1 cellular context compared by ENCODE assay signal in the genomic region with DNA sequence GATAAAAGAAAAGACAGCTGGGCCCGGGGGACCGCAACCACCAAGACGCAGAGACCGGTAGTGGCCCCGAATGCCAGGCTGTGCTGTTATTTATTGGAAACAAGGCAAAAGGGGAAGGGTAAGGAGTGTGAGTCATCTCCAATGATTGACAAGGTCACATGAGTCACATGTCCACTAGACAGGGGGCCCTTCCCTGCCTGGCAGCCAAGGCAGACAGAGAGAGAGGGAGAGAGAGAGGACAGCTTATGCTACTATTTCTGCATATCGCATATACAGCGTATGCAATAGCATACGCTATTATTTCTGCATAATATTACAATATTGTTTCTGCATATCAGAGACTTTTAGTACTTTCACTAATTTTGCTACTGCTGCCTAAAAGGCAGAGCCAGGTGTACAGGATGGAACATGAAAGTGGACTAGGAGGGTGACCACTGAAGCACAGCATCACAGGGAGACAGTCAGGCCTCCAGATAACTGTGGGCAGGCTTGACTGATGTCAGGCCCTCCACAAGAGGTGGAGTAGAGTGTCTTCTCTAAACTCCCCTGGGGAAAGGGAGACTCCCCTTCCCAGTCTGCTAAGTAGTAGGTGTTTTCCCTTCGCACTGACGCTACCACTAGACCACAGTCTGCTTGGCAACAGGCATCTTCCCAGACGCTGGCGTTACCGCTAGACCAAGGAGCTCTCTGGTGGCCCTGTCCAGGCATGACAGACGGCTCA.
A peak's percentile ranks its signal among the peaks of the same experiment; 100 is the strongest.
TF ChIP-seq lines count a peak whose summit lies in the region.

No MANE protein-coding gene starts in this region.

TF ChIP-seq in K562, 482 proteins besides CTCF, POLR2A, EP300 and RAD21 (continued from another document and continues in another):
- TF ChIP-seq PBX2 (CRISPR knock-in tag; IDR thresholded peaks at IDR 0.05; ENCODE audit: low read depth) (peak; percentile 47), PBX2 (tag; conservative IDR thresholded peaks at IDR 0.05; ENCODE audit: low read depth) (peak; percentile 82), ATF7 (IDR thresholded peaks at IDR 0.05) (peak; percentile 50; the same call in 1 of the 2 replicates), RAD51 (IDR thresholded peaks at IDR 0.05; ENCODE audit: borderline replicate concordance, low read depth) (peak; percentile 64), SPI1 (IDR thresholded peaks at IDR 0.05; ENCODE audit: borderline replicate concordance, low read depth, low read length) (peak; percentile 44; the same call in 1 of the 2 replicates), TCF7L2 (IDR thresholded peaks at IDR 0.05; ENCODE audit: low read depth, low read length) (no peak), SRSF3 (IDR thresholded peaks at IDR 0.05; ENCODE audit: insufficient read depth, low read length) (no peak), BRF1 (IDR thresholded peaks at IDR 0.05; ENCODE audit: borderline replicate concordance, extremely low read depth, insufficient read length) (no peak), RB1 (IDR thresholded peaks at IDR 0.05; ENCODE audit: low read depth) (no peak), CXXC5 (CRISPR knock-in tag; IDR thresholded peaks at IDR 0.05) (no peak), ZBTB33 (CRISPR knock-in tag; IDR thresholded peaks at IDR 0.05) (peak; percentile 97), USF1 (CRISPR knock-in tag; IDR thresholded peaks at IDR 0.05) (peak; percentile 85), ZNF174 (CRISPR knock-in tag; IDR thresholded peaks at IDR 0.05) (no peak), VEZF1 (CRISPR knock-in tag; IDR thresholded peaks at IDR 0.05) (peak; percentile 30; the same call in 1 of the 2 replicates), GATA2 (CRISPR knock-in tag; IDR thresholded peaks at IDR 0.05) (no peak), SMAD4 (CRISPR knock-in tag; conservative IDR thresholded peaks at IDR 0.05) (peak; percentile 62; the same call in 1 of the 2 replicates), MEIS2 (IDR thresholded peaks at IDR 0.05; ENCODE audit: partially characterized antibody) (peak; percentile 93), JUND (IDR thresholded peaks at IDR 0.05; ENCODE audit: borderline replicate concordance, low read depth, low read length) (peak; percentile 91), JUND (tag; IDR thresholded peaks at IDR 0.05; ENCODE audit: borderline replicate concordance, low read depth, low read length) (peak; percentile 87), KLF6 (CRISPR knock-in tag; IDR thresholded peaks at IDR 0.05; ENCODE audit: borderline replicate concordance) (no peak), JUN (IDR thresholded peaks at IDR 0.05; ENCODE audit: borderline replicate concordance, low read depth, low read length) (peak; percentile 79), JUN (CRISPR knock-in tag; IDR thresholded peaks at IDR 0.05; ENCODE audit: borderline replicate concordance) (no peak), PKNOX1 (IDR thresholded peaks at IDR 0.05) (peak; percentile 95), ARID1B (IDR thresholded peaks at IDR 0.05) (peak; percentile 55), ZMIZ1 (IDR thresholded peaks at IDR 0.05; ENCODE audit: low read depth in 2 of 2, low read length in 2 of 2) (no peak), ATF3 (IDR thresholded peaks at IDR 0.05) (peak; percentile 91), ATF3 (CRISPR knock-in tag; conservative IDR thresholded peaks at IDR 0.05) (peak; percentile 75; the same call in 1 of the 2 replicates), ZNF263 (CRISPR knock-in tag; IDR thresholded peaks at IDR 0.05; ENCODE audit: borderline replicate concordance) (no peak), NR2C2 (CRISPR knock-in tag; IDR thresholded peaks at IDR 0.05) (no peak), NR2C2 (tag; IDR thresholded peaks at IDR 0.05) (peak; percentile 45), HES1 (IDR thresholded peaks at IDR 0.05; ENCODE audit: low read depth) (no peak), EWSR1 (IDR thresholded peaks at IDR 0.05; ENCODE audit: borderline replicate concordance, low read depth, partially characterized antibody) (no peak), DPF2 (IDR thresholded peaks at IDR 0.05) (0 out of 2 replicates have a peak, but pooled peaks have one; percentile 50), CAMTA2 (CRISPR knock-in tag; conservative IDR thresholded peaks at IDR 0.05) (no peak), FOXA1 (IDR thresholded peaks at IDR 0.05; ENCODE audit: borderline replicate concordance) (no peak), EZH2 (IDR thresholded peaks at IDR 0.05; ENCODE audit: borderline replicate concordance, low read depth, low read length) (no peak)
- TF ChIP-seq, protein P1, sequence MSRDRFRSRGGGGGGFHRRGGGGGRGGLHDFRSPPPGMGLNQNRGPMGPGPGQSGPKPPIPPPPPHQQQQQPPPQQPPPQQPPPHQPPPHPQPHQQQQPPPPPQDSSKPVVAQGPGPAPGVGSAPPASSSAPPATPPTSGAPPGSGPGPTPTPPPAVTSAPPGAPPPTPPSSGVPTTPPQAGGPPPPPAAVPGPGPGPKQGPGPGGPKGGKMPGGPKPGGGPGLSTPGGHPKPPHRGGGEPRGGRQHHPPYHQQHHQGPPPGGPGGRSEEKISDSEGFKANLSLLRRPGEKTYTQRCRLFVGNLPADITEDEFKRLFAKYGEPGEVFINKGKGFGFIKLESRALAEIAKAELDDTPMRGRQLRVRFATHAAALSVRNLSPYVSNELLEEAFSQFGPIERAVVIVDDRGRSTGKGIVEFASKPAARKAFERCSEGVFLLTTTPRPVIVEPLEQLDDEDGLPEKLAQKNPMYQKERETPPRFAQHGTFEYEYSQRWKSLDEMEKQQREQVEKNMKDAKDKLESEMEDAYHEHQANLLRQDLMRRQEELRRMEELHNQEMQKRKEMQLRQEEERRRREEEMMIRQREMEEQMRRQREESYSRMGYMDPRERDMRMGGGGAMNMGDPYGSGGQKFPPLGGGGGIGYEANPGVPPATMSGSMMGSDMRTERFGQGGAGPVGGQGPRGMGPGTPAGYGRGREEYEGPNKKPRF (IDR thresholded peaks at IDR 0.05; ENCODE audit: low read depth, low read length) = no peak
- TF ChIP-seq, protein P2, sequence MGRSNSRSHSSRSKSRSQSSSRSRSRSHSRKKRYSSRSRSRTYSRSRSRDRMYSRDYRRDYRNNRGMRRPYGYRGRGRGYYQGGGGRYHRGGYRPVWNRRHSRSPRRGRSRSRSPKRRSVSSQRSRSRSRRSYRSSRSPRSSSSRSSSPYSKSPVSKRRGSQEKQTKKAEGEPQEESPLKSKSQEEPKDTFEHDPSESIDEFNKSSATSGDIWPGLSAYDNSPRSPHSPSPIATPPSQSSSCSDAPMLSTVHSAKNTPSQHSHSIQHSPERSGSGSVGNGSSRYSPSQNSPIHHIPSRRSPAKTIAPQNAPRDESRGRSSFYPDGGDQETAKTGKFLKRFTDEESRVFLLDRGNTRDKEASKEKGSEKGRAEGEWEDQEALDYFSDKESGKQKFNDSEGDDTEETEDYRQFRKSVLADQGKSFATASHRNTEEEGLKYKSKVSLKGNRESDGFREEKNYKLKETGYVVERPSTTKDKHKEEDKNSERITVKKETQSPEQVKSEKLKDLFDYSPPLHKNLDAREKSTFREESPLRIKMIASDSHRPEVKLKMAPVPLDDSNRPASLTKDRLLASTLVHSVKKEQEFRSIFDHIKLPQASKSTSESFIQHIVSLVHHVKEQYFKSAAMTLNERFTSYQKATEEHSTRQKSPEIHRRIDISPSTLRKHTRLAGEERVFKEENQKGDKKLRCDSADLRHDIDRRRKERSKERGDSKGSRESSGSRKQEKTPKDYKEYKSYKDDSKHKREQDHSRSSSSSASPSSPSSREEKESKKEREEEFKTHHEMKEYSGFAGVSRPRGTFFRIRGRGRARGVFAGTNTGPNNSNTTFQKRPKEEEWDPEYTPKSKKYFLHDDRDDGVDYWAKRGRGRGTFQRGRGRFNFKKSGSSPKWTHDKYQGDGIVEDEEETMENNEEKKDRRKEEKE (IDR thresholded peaks at IDR 0.05; ENCODE audit: borderline replicate concordance in 1 of 2, control insufficient read depth in 1 of 2, low read depth in 2 of 2, low read length in 1 of 2) = no peak
